15 cellular contexts compared by ENCODE assay signal in the genomic region with DNA sequence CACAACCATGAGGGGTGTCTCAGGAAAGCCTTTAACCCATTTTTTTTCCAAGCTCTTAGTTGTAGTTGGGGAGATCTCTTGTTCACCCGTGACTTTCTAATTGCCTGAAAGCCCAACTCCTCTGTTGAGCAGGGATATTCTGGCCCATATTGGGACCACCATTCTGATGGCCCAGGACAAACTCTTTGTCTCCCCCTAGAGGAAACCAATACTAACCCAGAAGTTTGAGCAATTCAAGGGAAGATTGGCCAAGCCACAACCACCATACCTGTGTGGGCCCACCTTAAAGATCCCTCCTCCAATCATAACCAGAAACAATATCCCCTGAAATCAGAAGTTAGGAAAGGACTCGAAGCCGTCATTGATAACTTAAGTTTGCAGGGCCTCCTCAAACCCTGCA.
"Had no signal": no experiment of that assay in that cellular context is flagged by ENCODE, and none has a peak within 500 bp of the region (broad histone marks: within the 10 kb centered on the region; RNA-seq: fewer than 3 reads in every experiment).

No MANE protein-coding gene starts in this region.

- H3K9me3 ChIP-seq: upper lobe of right lung had no signal

- H3K4me3 ChIP-seq: coronary artery, lung, upper lobe of right lung had no signal

- DNase-seq: activated CD4-positive, alpha-beta T cell treated with anti-CD3 and anti-CD28 coated beads, Interleukin-2, amount 50 U/mL, for 4 hours; activated effector memory CD4-positive, alpha-beta T cell treated with Interleukin-2 at 50 U/mL for 16 hours; activated naive CD8-positive, alpha-beta T cell treated with anti-CD3 and anti-CD28 coated beads for 36 hours; activated T-cell treated with anti-CD3 and anti-CD28 coated beads, Interleukin-2, amount 50 U/mL, for 1 hour; effector CD4-positive, alpha-beta T cell; hippocampal formation; naive B cell; retina; stimulated activated CD4-positive, alpha-beta T cell treated with anti-CD3 and anti-CD28 coated beads, Interleukin-4, amount 100 ng/mL, for 1 hour; stimulated activated CD8-positive, alpha-beta memory T cell treated with anti-CD3 and anti-CD28 coated beads, Interleukin-4, amount 100 ng/mL, for 48 hours; stimulated activated naive CD8-positive, alpha-beta T cell treated with anti-CD3 and anti-CD28 coated beads, Interleukin-15, Interleukin-2, amounts not matched to agents 100 U/mL and 50 U/mL, for 24 hours; upper lobe of right lung had no signal

- ATAC-seq: activated CD4-positive, CD25-positive, alpha-beta regulatory T cell treated with anti-CD3 and anti-CD28 coated beads, Interleukin-2, amount 50 U/mL, for 24 hours; stimulated activated naive CD8-positive, alpha-beta T cell treated with anti-CD3 and anti-CD28 coated beads, Interleukin-15, Interleukin-2, amounts not matched to agents 100 U/mL and 50 U/mL, for 24 hours; upper lobe of right lung had no signal

- H3K4me3 Mint-ChIP-seq: activated naive CD8-positive, alpha-beta T cell treated with anti-CD3 and anti-CD28 coated beads for 36 hours; naive B cell had no signal

- H3K36me3 ChIP-seq: upper lobe of right lung had no signal

- H3K4me1 ChIP-seq: upper lobe of right lung had no signal

- H3K4me1 Mint-ChIP-seq: activated naive CD8-positive, alpha-beta T cell treated with anti-CD3 and anti-CD28 coated beads for 36 hours; naive B cell had no signal

- H3K27ac ChIP-seq: coronary artery, upper lobe of right lung had no signal

- H3K27ac Mint-ChIP-seq: activated naive CD8-positive, alpha-beta T cell treated with anti-CD3 and anti-CD28 coated beads for 36 hours; naive B cell had no signal

- H3K27me3 ChIP-seq: upper lobe of right lung had no signal

- H3K9me3 Mint-ChIP-seq: activated naive CD8-positive, alpha-beta T cell treated with anti-CD3 and anti-CD28 coated beads for 36 hours had no signal

- H3K36me3 Mint-ChIP-seq: activated naive CD8-positive, alpha-beta T cell treated with anti-CD3 and anti-CD28 coated beads for 36 hours; naive B cell had no signal
